ENCODE assay signal across 8 cellular contexts in genomic region chr2:69177063-69177771, GRCh38.
DNase-seq lines count a peak whose midpoint lies in the region; ATAC-seq and TF ChIP-seq lines count a peak whose summit lies in the region.

No MANE protein-coding gene starts in this region.

- H3K9me3 ChIP-seq in Panc1 (ENCODE audit: control insufficient read depth, insufficient read depth, low read depth, low read length) (no peaks in the 10 kb centered on the region), esophagus squamous epithelium (no peaks in the 10 kb centered on the region)

- DNase-seq in AG09309 (ENCODE audit: low read depth), result peak; percentile 96
- no peak for DNase-seq in Panc1 (ENCODE audit: low read depth, low spot score)
- no peak for DNase-seq in esophagus squamous epithelium (lab: John Stamatoyannopoulos, UW)
- peak; percentile 99 for DNase-seq in myocyte (ENCODE audit: low read depth)
- no peak for DNase-seq in NCI-H345 (lab: John Stamatoyannopoulos, UW)
- no peak for DNase-seq in activated gamma-delta T cell (lab: John Stamatoyannopoulos, UW)
- DNase-seq in KG1 (lab: John Stamatoyannopoulos, UW), result no peak

- H3K4me3 ChIP-seq in AG09309 (ENCODE audit: control insufficient read depth, low read depth, low read length), result peak overlapping the region; percentile 5; the same call in 1 of the 2 replicates
- H3K4me3 ChIP-seq in Panc1 (ENCODE audit: low read depth in 2 of 2, low read length in 2 of 2), result no peak overlapping the region
- peak overlapping the region in 1 of 4 donors; percentile 29 for H3K4me3 ChIP-seq in esophagus squamous epithelium

- TF ChIP-seq POLR2A in esophagus squamous epithelium (IDR thresholded peaks at IDR 0.05), result no peak

- no peaks in the 10 kb centered on the region; the same call in 1 of the 2 replicates for H3K36me3 ChIP-seq in Panc1 (ENCODE audit: control insufficient read depth, insufficient read depth, low read length)
- H3K36me3 ChIP-seq in esophagus squamous epithelium, result peaks cover 0 to 7% (median 0%) of the 10 kb centered on the region in 3 donors

- CTCF ChIA-PET in Panc1 (lab: Charles Lee), result interaction anchor here (0.6 kb wide), 1 partner anchor 131 kb away, joined by 3 read pairs; no protein-coding TSS in a partner anchor

- H3K27me3 ChIP-seq in Panc1 (ENCODE audit: control insufficient read depth, insufficient read depth, low read length) (no peaks in the 10 kb centered on the region), esophagus squamous epithelium (no peaks in the 10 kb centered on the region)

- POLR2A ChIA-PET in Panc1 (lab: Charles Lee), result interaction anchor here (0.6 kb wide), 1 partner anchor 27 kb away, joined by 4 read pairs; no protein-coding TSS in a partner anchor

- ATAC-seq in Panc1 (no peak), GM19035 (IDR thresholded peaks at IDR 0.05; ENCODE audit: unreplicated experiment) (no peak)

- no TSS peak for BruUV-seq in Panc1 (replicated peaks; lab: Mats Ljungman, UMichigan)

- TF ChIP-seq CTCF in AG09309 (IDR thresholded peaks at IDR 0.05; ENCODE audit: control insufficient read depth, insufficient read depth, low read depth, low read length, missing control alignments) (no peak), Panc1 (IDR thresholded peaks at IDR 0.05) (no peak), esophagus squamous epithelium (IDR thresholded peaks at IDR 0.05) (no peak)

- WGBS in esophagus squamous epithelium, 2 donors, result 40 to 55% methylated on average over 15 to 16 of the region's 16 CpGs

- H3K4me1 ChIP-seq in Panc1 (ENCODE audit: control insufficient read depth, insufficient read depth, low read length) (peaks cover 3% of the 10 kb centered on the region), esophagus squamous epithelium (peaks cover 31 to 65% (median 52%) of the 10 kb centered on the region in 3 donors)

- peak overlapping the region; percentile 29; the same call in 1 of the 2 replicates for H3K27ac ChIP-seq in Panc1 (ENCODE audit: low read length)
- peak overlapping the region; percentile 78 to 94 (median 84) for H3K27ac ChIP-seq in esophagus squamous epithelium

- in situ Hi-C loops in Panc1 (cut with HindIII; ENCODE audit: low pct_unique_long_range_greater_than_20kb, low sequenced_read_pairs), result no loop called here

- intact Hi-C loops in Panc1 (cut with micrococcal nuclease; ENCODE audit: unreplicated experiment), result no loop called here
- intact Hi-C loops in esophagus squamous epithelium (cut with DNase I), result no loop called here

Comparison
In these comparisons a context has a peak if more than half of its experiments do, and no peak if none do; other contexts are left out.
1. DNase-seq: peak in AG09309 (single experiment) and myocyte (single experiment); none in Panc1 (single experiment), esophagus squamous epithelium (single experiment), NCI-H345 (single experiment), activated gamma-delta T cell (single experiment) and KG1 (single experiment).